Comparison of ENCODE assay signal across 25 cellular contexts in genomic region chr10:52092390-52092789, GRCh38.
"Had no signal": no experiment of that assay in that cellular context is flagged by ENCODE, and none has a peak within 500 bp of the region (broad histone marks: within the 10 kb centered on the region; RNA-seq: fewer than 3 reads in every experiment).

No MANE protein-coding gene starts in this region.

- H3K36me3 Mint-ChIP-seq: activated naive CD4-positive, alpha-beta T cell treated with anti-CD3 and anti-CD28 coated beads, Interleukin-2, amount 50 U/mL, for 72 hours; brain; IgD-negative memory B cell had no signal

- H3K4me3 Mint-ChIP-seq: activated CD4-positive, alpha-beta memory T cell treated with anti-CD3 and anti-CD28 coated beads, Interleukin-2, amount 10 ng/mL, durations not matched to agents 7 days and 5 days; activated CD4-positive, alpha-beta T cell treated with anti-CD3 and anti-CD28 coated beads for 36 hours; activated naive CD8-positive, alpha-beta T cell treated with anti-CD3 and anti-CD28 coated beads, Interleukin-2, amount 50 U/mL, for 24 hours; brain; IgD-negative memory B cell had no signal

- H3K27me3 Mint-ChIP-seq: activated CD4-positive, alpha-beta memory T cell treated with anti-CD3 and anti-CD28 coated beads, Interleukin-2, amount 10 ng/mL, durations not matched to agents 7 days and 5 days; activated CD4-positive, alpha-beta T cell treated with anti-CD3 and anti-CD28 coated beads for 36 hours; activated naive CD8-positive, alpha-beta T cell treated with anti-CD3 and anti-CD28 coated beads, Interleukin-2, amount 50 U/mL, for 24 hours; brain; IgD-negative memory B cell had no signal

- ATAC-seq: activated CD4-positive, alpha-beta T cell treated with anti-CD3 and anti-CD28 coated beads for 36 hours; activated naive CD4-positive, alpha-beta T cell treated with anti-CD3 and anti-CD28 coated beads, Interleukin-2, amount 50 U/mL, for 72 hours; activated naive CD8-positive, alpha-beta T cell treated with anti-CD3 and anti-CD28 coated beads, Interleukin-2, amount 50 U/mL, for 24 hours had no signal

- H3K4me1 Mint-ChIP-seq: activated CD4-positive, alpha-beta memory T cell treated with anti-CD3 and anti-CD28 coated beads, Interleukin-2, amount 10 ng/mL, durations not matched to agents 7 days and 5 days; activated CD4-positive, alpha-beta T cell treated with anti-CD3 and anti-CD28 coated beads for 36 hours; activated naive CD8-positive, alpha-beta T cell treated with anti-CD3 and anti-CD28 coated beads, Interleukin-2, amount 50 U/mL, for 24 hours had no signal

- H3K27ac Mint-ChIP-seq: activated CD4-positive, alpha-beta memory T cell treated with anti-CD3 and anti-CD28 coated beads, Interleukin-2, amount 10 ng/mL, durations not matched to agents 7 days and 5 days; activated CD4-positive, alpha-beta T cell treated with anti-CD3 and anti-CD28 coated beads for 36 hours; activated naive CD4-positive, alpha-beta T cell treated with anti-CD3 and anti-CD28 coated beads, Interleukin-2, amount 50 U/mL, for 72 hours; activated naive CD8-positive, alpha-beta T cell treated with anti-CD3 and anti-CD28 coated beads, Interleukin-2, amount 50 U/mL, for 24 hours; brain; IgD-negative memory B cell had no signal

- DNase-seq: activated CD4-positive, alpha-beta memory T cell treated with anti-CD3 and anti-CD28 coated beads, Interleukin-2, amount 10 ng/mL, durations not matched to agents 7 days and 5 days; activated CD4-positive, alpha-beta T cell treated with anti-CD3 and anti-CD28 coated beads for 36 hours; activated CD4-positive, alpha-beta T cell treated with anti-CD3 and anti-CD28 coated beads, Interleukin-2, amount 50 U/mL, for 1 hour; activated CD8-positive, alpha-beta memory T cell treated with anti-CD3 and anti-CD28 coated beads, Interleukin-2, amount 50 U/mL, for 4 hours; activated naive CD4-positive, alpha-beta T cell; activated naive CD8-positive, alpha-beta T cell treated with anti-CD3 and anti-CD28 coated beads, Interleukin-2, amount 50 U/mL, for 24 hours; activated T-cell treated with anti-CD3 and anti-CD28 coated beads, Interleukin-2, amount 50 U/mL, for 1 hour; amniotic stem cell; MM.1S; NCI-H1105 treated with DMSO at 0.1 percent for 48 hours; NCI-H1436 treated with DMSO at 0.1 percent for 48 hours; NCI-H187; NCI-H2081; NCI-H2171; NCI-H2227 treated with DMSO at 0.1 percent for 48 hours; NCI-H446 treated with DMSO at 0.1 percent for 48 hours; NCI-H526 treated with DMSO at 0.1 percent for 48 hours; Peyer's patch; Right ventricle myocardium superior; SJCRH30; SK-N-SH; T-helper 1 cell had no signal

- H3K9me3 Mint-ChIP-seq: activated CD4-positive, alpha-beta memory T cell treated with anti-CD3 and anti-CD28 coated beads, Interleukin-2, amount 10 ng/mL, durations not matched to agents 7 days and 5 days; activated naive CD4-positive, alpha-beta T cell treated with anti-CD3 and anti-CD28 coated beads, Interleukin-2, amount 50 U/mL, for 72 hours; brain; IgD-negative memory B cell had no signal
